ENCODE assay signal across 9 cellular contexts in genomic region chr19:55319786-55320185, GRCh38. TPM values are rescaled to one million over a fixed set of nuclear protein-coding genes. Genes with fewer than 3 reads are reported as not detected.
A peak's percentile ranks its signal among the peaks of the same experiment; 100 is the strongest.
DNase-seq lines count a peak whose midpoint lies in the region.
"Had no signal": no experiment of that assay in that cellular context is flagged by ENCODE, and none has a peak within 500 bp of the region (broad histone marks: within the 10 kb centered on the region; RNA-seq: fewer than 3 reads in every experiment).

No MANE protein-coding gene starts in this region.

- DNase-seq in DMS53 (lab: John Stamatoyannopoulos, UW) (peak; percentile 91), NAMALWA (ENCODE audit: low spot score) (peak; percentile 56), ecto neural progenitor cell (ENCODE audit: low spot score) (peak; percentile 88), myocyte (ENCODE audit: low read depth) (peak; percentile 26), posterior vena cava (ENCODE audit: low spot score) (no peak), germinal center (ENCODE audit: low spot score) (no peak), GDM1 (lab: John Stamatoyannopoulos, UW) (no peak)
- DNase-seq in activated CD8-positive, alpha-beta memory T cell treated with anti-CD3 and anti-CD28 coated beads for 24 hours: no peak
- DNase-seq: activated naive CD8-positive, alpha-beta T cell treated with anti-CD3 and anti-CD28 coated beads, Interleukin-2, amount 10 ng/mL, durations not matched to agents 7 days and 5 days had no signal

- intact Hi-C loops in posterior vena cava (cut with DNase I): loop anchor here in 1 of 2 donors (5.0 kb wide), 1 partner anchor 1323 kb away; the partner anchor contains the start of gene SMIM17

RNA-seq across cellular contexts. Expression of gene TMEM150B, which starts 5.4 kb away (rescaled TPM):
- total RNA-seq in myocyte (not detected in 2 replicates), posterior vena cava (1 to 10 TPM; 1.9 to 5.4 TPM)
- not detected for polyA plus RNA-seq in myocyte (2012)

RNA-seq across cellular contexts. Expression of gene KMT5C, which starts 19.9 kb away (rescaled TPM):
- total RNA-seq in myocyte: 17.3 and 28.9 TPM in 2 replicates
- 15.4 TPM for polyA plus RNA-seq in myocyte (2012)
- 1 to 10 TPM; 3.9 to 6.3 TPM for total RNA-seq in posterior vena cava

RNA-seq across cellular contexts. Expression of gene COX6B2, which starts 34.7 kb away (rescaled TPM):
- total RNA-seq in myocyte (0.24 TPM in 1 of 2 replicates, not detected in the other), posterior vena cava (1 to 10 TPM in 1 of 2 donors, not detected in 1; 1.3 TPM)
- polyA plus RNA-seq in myocyte (2012): 0.15 TPM

RNA-seq across cellular contexts. Expression of gene BRSK1, which starts 36.0 kb away (rescaled TPM):
- total RNA-seq in myocyte: 5.5 and 12.2 TPM in 2 replicates
- polyA plus RNA-seq in myocyte (2012): 24.7 TPM
- total RNA-seq in posterior vena cava: 1 to 10 TPM; 7.2 to 9.2 TPM

RNA-seq across cellular contexts. Expression of gene HSPBP1, which starts 39.9 kb away (rescaled TPM):
- total RNA-seq in myocyte (37.1 and 39.3 TPM in 2 replicates), posterior vena cava (10 to 100 TPM; 19.8 to 20.1 TPM)
- polyA plus RNA-seq in myocyte (2012): 35.3 TPM

Comparison
In these comparisons a context has a peak if more than half of its experiments do, and no peak if none do; other contexts are left out.
1. DNase-seq: peak in DMS53 (single experiment), NAMALWA (single experiment), ecto neural progenitor cell (single experiment) and myocyte (single experiment); none in posterior vena cava (single experiment), germinal center (single experiment), GDM1 (single experiment) and activated CD8-positive, alpha-beta memory T cell treated with anti-CD3 and anti-CD28 coated beads for 24 hours (single experiment).